In genomic region chr11:67613960-67614715, GRCh38 we compare ENCODE assay signal across 1 cellular context.
TF ChIP-seq lines count a peak whose summit lies in the region.

No MANE protein-coding gene starts in this region.

TF ChIP-seq in HepG2, 621 proteins besides CTCF, POLR2A, EP300 and RAD21 (continues in another document):
- TF ChIP-seq ZNF782 (CRISPR knock-in tag; IDR thresholded peaks at IDR 0.05; ENCODE audit: borderline replicate concordance) (0 out of 2 replicates have a peak, but pooled peaks have one; percentile 18), IRF9 (CRISPR knock-in tag; IDR thresholded peaks at IDR 0.05; ENCODE audit: borderline replicate concordance) (0 out of 2 replicates have a peak, but pooled peaks have one; percentile 23), HNRNPL (IDR thresholded peaks at IDR 0.05; ENCODE audit: low read depth, low read length) (0 out of 2 replicates have a peak, but pooled peaks have one; percentile 79), ZNF510 (CRISPR knock-in tag; IDR thresholded peaks at IDR 0.05; ENCODE audit: low read depth) (0 out of 2 replicates have a peak, but pooled peaks have one; percentile 46), MIER3 (CRISPR knock-in tag; IDR thresholded peaks at IDR 0.05; ENCODE audit: borderline replicate concordance) (no peak), SP4 (CRISPR knock-in tag; IDR thresholded peaks at IDR 0.05) (0 out of 2 replicates have a peak, but pooled peaks have one; percentile 20), SETDB1 (CRISPR knock-in tag; IDR thresholded peaks at IDR 0.05; ENCODE audit: borderline replicate concordance) (no peak), ZNF343 (CRISPR knock-in tag; IDR thresholded peaks at IDR 0.05) (0 out of 2 replicates have a peak, but pooled peaks have one; percentile 44), ZBTB38 (CRISPR knock-in tag; IDR thresholded peaks at IDR 0.05) (peak; percentile 18; the same call in 1 of the 2 replicates), ZNF556 (CRISPR knock-in tag; IDR thresholded peaks at IDR 0.05; ENCODE audit: borderline replicate concordance) (0 out of 2 replicates have a peak, but pooled peaks have one; percentile 46), THAP7 (CRISPR knock-in tag; IDR thresholded peaks at IDR 0.05) (0 out of 2 replicates have a peak, but pooled peaks have one; percentile 27), STAG1 (CRISPR knock-in tag; IDR thresholded peaks at IDR 0.05) (peak; percentile 35), ZNF12 (CRISPR knock-in tag; IDR thresholded peaks at IDR 0.05) (no peak), POLR2AphosphoS5 (IDR thresholded peaks at IDR 0.05; ENCODE audit: low read depth, low read length) (0 out of 2 replicates have a peak, but pooled peaks have one; percentile 25), NFAT5 (CRISPR knock-in tag; IDR thresholded peaks at IDR 0.05) (no peak), HNRNPLL (IDR thresholded peaks at IDR 0.05; ENCODE audit: low read depth, low read length, poor library complexity, severe bottlenecking) (peak; percentile 39), SMC3 (IDR thresholded peaks at IDR 0.05; ENCODE audit: low read length) (peak; percentile 32; the same call in 1 of the 2 replicates), ZFX (CRISPR knock-in tag; IDR thresholded peaks at IDR 0.05; ENCODE audit: low read depth) (0 out of 2 replicates have a peak, but pooled peaks have one; percentile 23), SALL1 (CRISPR knock-in tag; IDR thresholded peaks at IDR 0.05) (0 out of 2 replicates have a peak, but pooled peaks have one; percentile 12), RBM39 (IDR thresholded peaks at IDR 0.05; ENCODE audit: low read depth, low read length, poor library complexity, severe bottlenecking) (peak; percentile 32), ATF1 (CRISPR knock-in tag; IDR thresholded peaks at IDR 0.05) (no peak), HNF1A (IDR thresholded peaks at IDR 0.05; ENCODE audit: low read depth) (no peak), HNF1A (CRISPR knock-in tag; IDR thresholded peaks at IDR 0.05; ENCODE audit: borderline replicate concordance) (0 out of 2 replicates have a peak, but pooled peaks have one; percentile 18), SOX13 (IDR thresholded peaks at IDR 0.05) (no peak), SOX13 (CRISPR knock-in tag; conservative IDR thresholded peaks at IDR 0.05 in 1 of 2, IDR thresholded peaks at IDR 0.05 in 1 of 2) (no peak), RBFOX2 (IDR thresholded peaks at IDR 0.05; ENCODE audit: low read depth, low read length) (0 out of 2 replicates have a peak, but pooled peaks have one; percentile 17), AKAP8 (CRISPR knock-in tag; IDR thresholded peaks at IDR 0.05) (peak; percentile 52; the same call in 1 of the 2 replicates), ZBTB46 (CRISPR knock-in tag; IDR thresholded peaks at IDR 0.05; ENCODE audit: borderline replicate concordance) (0 out of 2 replicates have a peak, but pooled peaks have one; percentile 66), ZBTB33 (CRISPR knock-in tag; IDR thresholded peaks at IDR 0.05) (peak; percentile 24; the same call in 1 of the 2 replicates), ZNF687 (CRISPR knock-in tag; IDR thresholded peaks at IDR 0.05) (peak; percentile 22; the same call in 1 of the 2 replicates), AGO1 (IDR thresholded peaks at IDR 0.05; ENCODE audit: low read depth, low read length, poor library complexity, severe bottlenecking) (peak; percentile 76), ZNF788 (CRISPR knock-in tag; IDR thresholded peaks at IDR 0.05; ENCODE audit: borderline replicate concordance) (0 out of 2 replicates have a peak, but pooled peaks have one; percentile 61)
